ENCODE assay signal across 21 cellular contexts in the genomic region with DNA sequence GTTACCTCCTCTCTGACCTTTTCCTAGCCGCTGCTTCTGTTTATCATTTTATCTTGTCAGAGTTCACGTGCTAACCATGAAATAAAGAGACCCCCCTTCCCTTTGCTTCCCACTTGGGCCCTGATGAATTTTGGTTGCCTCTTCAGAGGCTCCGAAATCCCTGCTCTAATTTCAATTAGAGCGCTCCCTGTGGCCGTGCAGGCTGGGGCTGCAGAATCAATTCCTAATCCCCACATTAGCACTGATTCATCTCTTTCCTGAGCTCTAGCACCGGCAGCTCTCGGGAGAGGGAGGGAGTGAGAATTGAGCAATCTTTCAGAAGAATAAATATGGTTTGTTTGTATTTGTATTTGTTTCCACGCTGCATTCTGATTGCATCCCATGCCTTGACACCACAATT.
A peak's percentile ranks its signal among the peaks of the same experiment; 100 is the strongest.
DNase-seq lines count a peak whose midpoint lies in the region; ATAC-seq, FAIRE-seq and TF ChIP-seq lines count a peak whose summit lies in the region.
"Had no signal": no experiment of that assay in that cellular context is flagged by ENCODE, and none has a peak within 500 bp of the region (broad histone marks: within the 10 kb centered on the region; RNA-seq: fewer than 3 reads in every experiment).

No MANE protein-coding gene starts in this region.

- H3K27me3 ChIP-seq in GM23338 (ENCODE audit: insufficient read depth) (no peaks in the 10 kb centered on the region), H1 (replicated peaks in 1 of 4; ENCODE audit: control insufficient read depth in 3 of 4, extremely low read depth in 1 of 4, insufficient read depth in 3 of 4, low read length in 3 of 4) (no peaks in the 10 kb centered on the region), HepG2 (ENCODE audit: control insufficient read depth in 1 of 2, insufficient read depth in 2 of 2, low read length in 2 of 2) (no peaks in the 10 kb centered on the region), mammary epithelial cell (ENCODE audit: insufficient read depth, low read length) (no peaks in the 10 kb centered on the region)

- in situ Hi-C loops in HepG2 (cut with HindIII; ENCODE audit: extremely low pct_ligation_motif_present, low pct_unique_long_range_greater_than_20kb) (no loop called here), mammary epithelial cell (cut with MboI; ENCODE audit: low sequenced_read_pairs in 2 of 2) (no loop called here), GM13977 (cut with MboI; ENCODE audit: low pct_unique_long_range_greater_than_20kb, low sequenced_read_pairs, unreplicated experiment) (no loop called here)

- no peaks in the 10 kb centered on the region for H3K23me2 ChIP-seq in H1 (ENCODE audit: low read depth, low read length)

- H2BK120ac ChIP-seq in H1 (replicated peaks; ENCODE audit: low read depth, low read length), result no peak overlapping the region

- no peak overlapping the region for H4K91ac ChIP-seq in H1 (replicated peaks; ENCODE audit: insufficient read length, low read length)

- FAIRE-seq in H1 (lab: Jason Lieb, UNC) (no peak), HepG2 (lab: Jason Lieb, UNC) (no peak)
- FAIRE-seq: A204.1, G401.6, GM12891, HTR-8/SVneo had no signal

- dilution Hi-C loops in mammary epithelial cell (cut with HindIII; ENCODE audit: low sequenced_read_pairs), result no loop called here

- H3K79me2 ChIP-seq in GM23338 (replicated peaks; ENCODE audit: insufficient read depth), result no peaks in the 10 kb centered on the region
- H3K79me2 ChIP-seq in H1 (ENCODE audit: control insufficient read depth in 1 of 2, insufficient read depth in 2 of 2, low read length in 2 of 2), result no peaks in the 10 kb centered on the region
- no peaks in the 10 kb centered on the region for H3K79me2 ChIP-seq in HepG2 (ENCODE audit: insufficient read depth, low read length)
- H3K79me2 ChIP-seq in mammary epithelial cell (ENCODE audit: insufficient read depth, low read length), result no peaks in the 10 kb centered on the region

- H4K5ac ChIP-seq in H1 (ENCODE audit: insufficient read length, low read depth, low read length), result no peak overlapping the region

- peaks cover 13% of the 10 kb centered on the region for H3K4me1 Mint-ChIP-seq in GM23338
- H3K4me1 Mint-ChIP-seq in Calu3 (ENCODE audit: low read depth, unreplicated experiment), result no peaks in the 10 kb centered on the region
- H3K4me1 Mint-ChIP-seq: IgD-negative memory B cell had no signal

- intact Hi-C loops in Calu3 (cut with micrococcal nuclease; ENCODE audit: unreplicated experiment) (no loop called here), HepG2 (cut with micrococcal nuclease; ENCODE audit: unreplicated experiment) (no loop called here), mammary epithelial cell (cut with micrococcal nuclease) (no loop called here)

- H3K27ac ChIP-seq in GM23338 (ENCODE audit: low read depth), result no peak overlapping the region
- H3K27ac ChIP-seq in H1 (ENCODE audit: low read depth, low read length), result no peak overlapping the region
- H3K27ac ChIP-seq in HepG2 (ENCODE audit: extremely low read length, insufficient read depth, low read length), result no peak overlapping the region
- no peak overlapping the region for H3K27ac ChIP-seq in mammary epithelial cell (ENCODE audit: insufficient read depth, low read depth, low read length)
- H3K27ac ChIP-seq: C4-2B had no signal

- POLR2A ChIA-PET in H1 (lab: Charles Lee; ENCODE audit: partially characterized antibody), result no interaction called here
- POLR2A ChIA-PET in HepG2 (lab: Yijun Ruan, JAX), result no interaction called here

- no peak overlapping the region for H3K4ac ChIP-seq in H1 (replicated peaks; ENCODE audit: insufficient read length, low read depth, low read length)

- H3K14ac ChIP-seq in H1 (ENCODE audit: insufficient read length), result no peak overlapping the region

- H3K9me2 ChIP-seq in GM23338 (ENCODE audit: insufficient read depth), result peaks cover 13% of the 10 kb centered on the region; the same call in 1 of the 2 replicates

- no peaks in the 10 kb centered on the region for H3K36me3 ChIP-seq in GM23338 (ENCODE audit: insufficient read depth)
- no peaks in the 10 kb centered on the region for H3K36me3 ChIP-seq in H1 (ENCODE audit: control insufficient read depth in 2 of 4, insufficient read depth in 4 of 4, low read length in 3 of 4)
- no peaks in the 10 kb centered on the region for H3K36me3 ChIP-seq in HepG2 (replicated peaks in 1 of 2; ENCODE audit: control insufficient read depth in 1 of 2, insufficient read depth in 2 of 2, low read length in 2 of 2)
- no peaks in the 10 kb centered on the region for H3K36me3 ChIP-seq in mammary epithelial cell (ENCODE audit: insufficient read depth, low read length)

- TF ChIP-seq POLR2A in H1 (IDR thresholded peaks at IDR 0.05; ENCODE audit: control extremely low read depth in 1 of 2, low read depth in 2 of 2, low read length in 2 of 2) (no peak), HepG2 (IDR thresholded peaks at IDR 0.05; ENCODE audit: insufficient read depth in 1 of 2, low read depth in 2 of 2, low read length in 2 of 2) (no peak)

- H3K27me3 Mint-ChIP-seq in GM23338 (ENCODE audit: insufficient read depth, low read depth, poor library complexity) (peaks cover 6% of the 10 kb centered on the region), Calu3 (ENCODE audit: unreplicated experiment) (no peaks in the 10 kb centered on the region)
- H3K27me3 Mint-ChIP-seq: CD4-positive, alpha-beta T cell; IgD-negative memory B cell had no signal

- BruUV-seq in Calu3 (replicated peaks; lab: Mats Ljungman, UMichigan) (no TSS peak), HepG2 (replicated peaks; lab: Mats Ljungman, UMichigan) (no TSS peak), mammary epithelial cell (replicated peaks; lab: Mats Ljungman, UMichigan) (no TSS peak)

- no peak overlapping the region for H3K23ac ChIP-seq in H1 (ENCODE audit: insufficient read length)

- CTCF ChIA-PET in H1 (lab: Charles Lee; ENCODE audit: partially characterized antibody), result interaction anchor here (0.6 to 13.1 kb wide), 10 partner anchors 9 to 455 kb away, joined by 3 to 149 read pairs (median 4); no protein-coding TSS in a partner anchor
- CTCF ChIA-PET in Calu3 (lab: Charles Lee), result no interaction called here
- CTCF ChIA-PET in HepG2 (lab: Yijun Ruan, JAX; ENCODE audit: low intra/inter-chr PET ratio, low total read pairs), result no interaction called here
- CTCF ChIA-PET in mammary epithelial cell (lab: Charles Lee; ENCODE audit: low non-redundant PET), result no interaction called here

- H3K4me3 Mint-ChIP-seq in GM23338 (no peak overlapping the region), Calu3 (ENCODE audit: low read depth, unreplicated experiment) (no peak overlapping the region)
- H3K4me3 Mint-ChIP-seq: CD4-positive, alpha-beta T cell; HFFc6; IgD-negative memory B cell had no signal

- H4K20me1 ChIP-seq in GM23338 (replicated peaks; ENCODE audit: insufficient read depth), result no peaks in the 10 kb centered on the region
- H4K20me1 ChIP-seq in H1 (replicated peaks in 1 of 2; ENCODE audit: control insufficient read depth in 1 of 2, insufficient read depth in 2 of 2, low read length in 2 of 2), result no peaks in the 10 kb centered on the region
- H4K20me1 ChIP-seq in HepG2 (ENCODE audit: insufficient read depth, low read length), result no peaks in the 10 kb centered on the region
- H4K20me1 ChIP-seq in mammary epithelial cell (ENCODE audit: insufficient read depth, low read length), result no peaks in the 10 kb centered on the region

- no peak overlapping the region for H3K18ac ChIP-seq in H1 (ENCODE audit: extremely low read depth, low read length)

- ATAC-seq in GM23338 (peak; percentile 64; the same call in 2 of the 3 replicates), HepG2 (no peak)
- ATAC-seq: HCT116 had no signal

- H3K56ac ChIP-seq in H1 (replicated peaks; ENCODE audit: insufficient read length, low read depth, low read length), result no peak overlapping the region

- no peak overlapping the region for H2BK5ac ChIP-seq in H1 (ENCODE audit: low read depth, low read length)

- H3K4me1 ChIP-seq in GM23338 (ENCODE audit: insufficient read depth) (no peaks in the 10 kb centered on the region), H1 (replicated peaks in 1 of 4; ENCODE audit: control insufficient read depth in 3 of 4, insufficient read depth in 4 of 4, low read length in 3 of 4) (peaks cover 0 to 6% (median 0%) of the 10 kb centered on the region in 4 experiments; a peak in 1 of 7 replicates), HepG2 (ENCODE audit: insufficient read depth, low read length) (no peaks in the 10 kb centered on the region), mammary epithelial cell (ENCODE audit: insufficient read depth, low read length) (no peaks in the 10 kb centered on the region)
- H3K4me1 ChIP-seq: Caco-2 had no signal

- H3K27ac Mint-ChIP-seq in GM23338 (no peak overlapping the region), Calu3 (ENCODE audit: unreplicated experiment) (no peak overlapping the region)
- H3K27ac Mint-ChIP-seq: CD4-positive, alpha-beta T cell; HFFc6 had no signal

- TF ChIP-seq RAD21 in H1 (IDR thresholded peaks at IDR 0.05 in 1 of 2, conservative IDR thresholded peaks at IDR 0.05 in 1 of 2; ENCODE audit: low read depth in 2 of 2, low read length in 2 of 2) (peak in 1 of 2 experiments; percentile 31; a peak in 1 of 4 replicates), HepG2 (CRISPR knock-in tag; IDR thresholded peaks at IDR 0.05) (no peak)

- H2AFZ ChIP-seq in GM23338 (no peak overlapping the region), H1 (ENCODE audit: low read length) (no peak overlapping the region), HepG2 (ENCODE audit: low read length) (no peak overlapping the region), mammary epithelial cell (ENCODE audit: low read depth, low read length) (no peak overlapping the region)

- TF ChIP-seq CTCF in GM23338 (conservative IDR thresholded peaks at IDR 0.05; ENCODE audit: low read depth in 2 of 2), result peak; percentile 40 to 45
- peak; percentile 26 to 50 (median 34) for TF ChIP-seq CTCF in H1 (IDR thresholded peaks at IDR 0.05; ENCODE audit: control extremely low read depth in 1 of 3, insufficient read depth in 1 of 3, low read depth in 1 of 3, low read length in 3 of 3)
- TF ChIP-seq CTCF in Calu3 (IDR thresholded peaks at IDR 0.05; ENCODE audit: unreplicated experiment), result no peak
- no peak for TF ChIP-seq CTCF in HepG2 (CRISPR knock-in tag; IDR thresholded peaks at IDR 0.05)
- no peak for TF ChIP-seq CTCF in mammary epithelial cell (conservative IDR thresholded peaks at IDR 0.05 in 1 of 2, IDR thresholded peaks at IDR 0.05 in 1 of 2; ENCODE audit: extremely low read depth in 1 of 2, insufficient read depth in 1 of 2, low read depth in 1 of 2, low read length in 2 of 2)
- TF ChIP-seq CTCF in GM13977 (IDR thresholded peaks at IDR 0.05; ENCODE audit: extremely low read depth, insufficient read depth, missing control alignments), result no peak

- peak; percentile 36 for DNase-seq in GM23338 (ENCODE audit: low spot score)
- DNase-seq in NCI-H82 treated with DMSO at 0.1 percent for 48 hours (lab: John Stamatoyannopoulos, UW; ENCODE audit: unreplicated experiment), result peak; percentile 88
- no peak for DNase-seq in H1 (ENCODE audit: low read depth in 1 of 2, low spot score in 2 of 2)
- no peak for DNase-seq in Calu3
- DNase-seq in HepG2 (ENCODE audit: low spot score), result no peak
- DNase-seq in mammary epithelial cell, result no peak
- DNase-seq in GM13977 (ENCODE audit: low spot score), result no peak
- DNase-seq: AML-193; Caco-2; CD4-positive, alpha-beta T cell; DMS 273 treated with DMSO at 0.1 percent for 48 hours; HFFc6; Karpas-422; KBM-7 had no signal

- H3F3A ChIP-seq in GM23338 (replicated peaks; ENCODE audit: low read depth), result no peaks in the 10 kb centered on the region

- no peak overlapping the region for H2BK15ac ChIP-seq in H1 (ENCODE audit: low read length)

- no peak overlapping the region for H2BK20ac ChIP-seq in H1 (ENCODE audit: low read length)

- WGBS in H1 (ENCODE audit: extremely low coverage in 1 of 2, insufficient coverage in 1 of 2, insufficient read length in 1 of 2, insufficient replicate concordance in 2 of 2, low coverage in 1 of 2, low lambda C conversion rate in 2 of 2, missing lambda C conversion rate in 1 of 2), 2 experiments, result 88% methylated on average over 8 of the region's 8 CpGs; no CpG with 5 or more reads in 1 of the 2 experiments
- under 1% methylated on average over 8 of the region's 8 CpGs for WGBS in HepG2 (ENCODE audit: low lambda C conversion rate)
- 65% methylated on average over 8 of the region's 8 CpGs for WGBS in mammary epithelial cell (ENCODE audit: low coverage, missing lambda C conversion rate)

- no peaks in the 10 kb centered on the region for H3K79me1 ChIP-seq in H1 (ENCODE audit: low read depth, low read length)

- no peak overlapping the region for H4K8ac ChIP-seq in H1 (ENCODE audit: extremely low read depth, insufficient read depth, low read length)

- no peak for TF ChIP-seq EP300 in H1 (IDR thresholded peaks at IDR 0.05; ENCODE audit: borderline replicate concordance in 1 of 2, low read depth in 2 of 2, low read length in 2 of 2)
- TF ChIP-seq EP300 in HepG2 (IDR thresholded peaks at IDR 0.05; ENCODE audit: low read depth in 2 of 2, low read length in 2 of 2), result no peak
- TF ChIP-seq EP300 in HepG2 (CRISPR knock-in tag; IDR thresholded peaks at IDR 0.05; ENCODE audit: borderline replicate concordance), result no peak

- no peak overlapping the region for H2AK5ac ChIP-seq in H1 (ENCODE audit: low read depth, low read length)

- H3K9ac ChIP-seq in H1 (replicated peaks in 1 of 4; ENCODE audit: extremely low read depth in 1 of 4, low read depth in 3 of 4, low read length in 3 of 4) (no peak overlapping the region), HepG2 (ENCODE audit: insufficient read depth, low read depth, low read length) (no peak overlapping the region), mammary epithelial cell (ENCODE audit: insufficient read depth, low read length) (no peak overlapping the region)

- H2BK12ac ChIP-seq in H1 (ENCODE audit: low read depth, low read length), result no peak overlapping the region

- H3K4me3 ChIP-seq in GM23338 (no peak overlapping the region), H1 (ENCODE audit: extremely low read depth in 1 of 4, insufficient read depth in 2 of 4, low read depth in 3 of 4, low read length in 4 of 4) (no peak overlapping the region), HepG2 (replicated peaks in 1 of 3; ENCODE audit: insufficient read depth in 1 of 3, low read depth in 2 of 3, low read length in 3 of 3) (no peak overlapping the region), mammary epithelial cell (replicated peaks in 1 of 3; ENCODE audit: insufficient read depth in 1 of 3, low read depth in 2 of 3, low read length in 3 of 3) (no peak overlapping the region)

- H3K9me3 Mint-ChIP-seq in GM23338 (peaks cover 8% of the 10 kb centered on the region; the same call in 2 of the 3 replicates), Calu3 (ENCODE audit: low read depth, unreplicated experiment) (peaks cover 23% of the 10 kb centered on the region)
- H3K9me3 Mint-ChIP-seq: CD4-positive, alpha-beta T cell had no signal

- peaks cover 0 to 7% of the 10 kb centered on the region in 2 experiments; a peak in 1 of 4 replicates for H3K9me3 ChIP-seq in H1 (ENCODE audit: insufficient read depth in 2 of 2, low read depth in 1 of 2, low read length in 1 of 2)
- H3K9me3 ChIP-seq in HepG2 (ENCODE audit: low read length), result no peaks in the 10 kb centered on the region
- H3K9me3 ChIP-seq in mammary epithelial cell (replicated peaks; ENCODE audit: insufficient read depth, low read length), result no peaks in the 10 kb centered on the region
- H3K9me3 ChIP-seq: Caco-2 had no signal

- H3K4me2 ChIP-seq in GM23338, result no peak overlapping the region
- H3K4me2 ChIP-seq in H1 (ENCODE audit: insufficient read depth in 1 of 2, low read depth in 2 of 2, low read length in 2 of 2), result no peak overlapping the region
- H3K4me2 ChIP-seq in HepG2 (ENCODE audit: low read depth, low read length), result no peak overlapping the region
- H3K4me2 ChIP-seq in mammary epithelial cell (ENCODE audit: insufficient read depth, low read depth, low read length), result no peak overlapping the region

- peaks cover 6% of the 10 kb centered on the region; the same call in 1 of the 3 replicates for H3K36me3 Mint-ChIP-seq in GM23338 (ENCODE audit: low read depth)
- no peaks in the 10 kb centered on the region for H3K36me3 Mint-ChIP-seq in Calu3 (ENCODE audit: insufficient read depth, unreplicated experiment)
- H3K36me3 Mint-ChIP-seq: IgD-negative memory B cell had no signal

Comparison
In these comparisons a context has a peak if more than half of its experiments do, and no peak if none do; other contexts are left out.
1. DNase-seq: peak in GM23338 (single experiment) and NCI-H82 treated with DMSO at 0.1 percent for 48 hours (single experiment); none in H1 (0 of 2), Calu3 (single experiment), HepG2 (single experiment), mammary epithelial cell (single experiment) and GM13977 (single experiment).
2. CTCF ChIP-seq: peak in GM23338 (2 of 2) and H1 (3 of 3); none in Calu3 (single experiment), HepG2 (single experiment), mammary epithelial cell (0 of 2) and GM13977 (single experiment).